ENCODE assay signal across 18 cellular contexts in genomic region chr3:196138927-196139680, GRCh38. TPM values are rescaled to one million over a fixed set of nuclear protein-coding genes. Genes with fewer than 3 reads are reported as not detected.
DNase-seq lines count a peak whose midpoint lies in the region; ATAC-seq and TF ChIP-seq lines count a peak whose summit lies in the region.
"Had no signal": no experiment of that assay in that cellular context is flagged by ENCODE, and none has a peak within 500 bp of the region (broad histone marks: within the 10 kb centered on the region; RNA-seq: fewer than 3 reads in every experiment).

No MANE protein-coding gene starts in this region.

- intact Hi-C loops in Calu3 (cut with micrococcal nuclease; ENCODE audit: unreplicated experiment) = no loop called here

- H3K36me3 Mint-ChIP-seq in mesothelial cell of epicardium (no peaks in the 10 kb centered on the region), Calu3 (ENCODE audit: insufficient read depth, unreplicated experiment) (peaks cover 6% of the 10 kb centered on the region)

- H3K4me3 Mint-ChIP-seq in mesothelial cell of epicardium (no peak overlapping the region), Calu3 (ENCODE audit: low read depth, unreplicated experiment) (no peak overlapping the region)
- H3K4me3 Mint-ChIP-seq: activated CD4-positive, alpha-beta T cell treated with anti-CD3 and anti-CD28 coated beads for 36 hours; activated naive CD8-positive, alpha-beta T cell treated with anti-CD3 and anti-CD28 coated beads, Interleukin-2, amount 10 ng/mL, durations not matched to agents 7 days and 5 days had no signal

- H3K27ac Mint-ChIP-seq in mesothelial cell of epicardium (peak overlapping the region; percentile 94), Calu3 (ENCODE audit: unreplicated experiment) (no peak overlapping the region)
- H3K27ac Mint-ChIP-seq: activated CD4-positive, alpha-beta T cell treated with anti-CD3 and anti-CD28 coated beads for 36 hours; activated naive CD8-positive, alpha-beta T cell treated with anti-CD3 and anti-CD28 coated beads, Interleukin-2, amount 10 ng/mL, durations not matched to agents 7 days and 5 days had no signal

- TF ChIP-seq CTCF in AG10803 (conservative IDR thresholded peaks at IDR 0.05; ENCODE audit: low read length) = no peak
- no peak for TF ChIP-seq CTCF in RWPE1 (conservative IDR thresholded peaks at IDR 0.05; ENCODE audit: low read depth)
- TF ChIP-seq CTCF in fibroblast of mammary gland (conservative IDR thresholded peaks at IDR 0.05; ENCODE audit: control insufficient read depth, insufficient read depth, low read depth, low read length) = no peak
- TF ChIP-seq CTCF in mesothelial cell of epicardium (IDR thresholded peaks at IDR 0.05; ENCODE audit: unreplicated experiment) = no peak
- TF ChIP-seq CTCF in BE2C (IDR thresholded peaks at IDR 0.05; ENCODE audit: low read depth, low read length) = no peak
- no peak for TF ChIP-seq CTCF in Calu3 (IDR thresholded peaks at IDR 0.05; ENCODE audit: unreplicated experiment)
- TF ChIP-seq CTCF in GM20000 (IDR thresholded peaks at IDR 0.05; ENCODE audit: extremely low read depth, missing control alignments) = no peak

- DNase-seq in AG10803 (ENCODE audit: low read depth) (peak; percentile 10), RWPE1 (ENCODE audit: low spot score) (peak; percentile 67), fibroblast of mammary gland (ENCODE audit: low read depth) (peak; percentile 15), mesothelial cell of epicardium (ENCODE audit: low spot score in 2 of 2, unreplicated experiment in 2 of 2) (no peak), BE2C (no peak), Calu3 (no peak), GM20000 (ENCODE audit: low spot score) (no peak)
- DNase-seq: activated CD4-positive, alpha-beta T cell treated with anti-CD3 and anti-CD28 coated beads for 36 hours; activated naive CD8-positive, alpha-beta T cell treated with anti-CD3 and anti-CD28 coated beads, Interleukin-2, amount 10 ng/mL, durations not matched to agents 7 days and 5 days; HCEC 1CT; KBM-7; midbrain; NCI-H526; occipital lobe; spleen; stimulated activated naive CD8-positive, alpha-beta T cell treated with anti-CD3 and anti-CD28 coated beads, Interleukin-15, Interleukin-2, amounts not matched to agents 100 U/mL and 50 U/mL, for 24 hours had no signal

- no peaks in the 10 kb centered on the region; the same call in 1 of the 2 replicates for H3K4me1 ChIP-seq in BE2C

- H3K4me1 Mint-ChIP-seq in mesothelial cell of epicardium (peaks cover 59% of the 10 kb centered on the region), Calu3 (ENCODE audit: low read depth, unreplicated experiment) (peaks cover 24% of the 10 kb centered on the region)

- POLR2A ChIA-PET in RWPE1 (lab: Yijun Ruan, JAX; ENCODE audit: low non-redundant PET) = no interaction called here

- ATAC-seq in GM18511 (IDR thresholded peaks at IDR 0.05; ENCODE audit: unreplicated experiment) = no peak
- ATAC-seq: activated CD4-positive, alpha-beta T cell treated with anti-CD3 and anti-CD28 coated beads for 36 hours; stimulated activated naive CD8-positive, alpha-beta T cell treated with anti-CD3 and anti-CD28 coated beads, Interleukin-15, Interleukin-2, amounts not matched to agents 100 U/mL and 50 U/mL, for 24 hours had no signal

- no peaks in the 10 kb centered on the region for H3K27me3 ChIP-seq in BE2C
- H3K27me3 ChIP-seq: spleen, vagina had no signal

- no peaks in the 10 kb centered on the region for H3K36me3 ChIP-seq in BE2C
- H3K36me3 ChIP-seq: spleen, vagina had no signal

- no peaks in the 10 kb centered on the region for H3K27me3 Mint-ChIP-seq in mesothelial cell of epicardium (ENCODE audit: low read depth)
- no peaks in the 10 kb centered on the region for H3K27me3 Mint-ChIP-seq in Calu3 (ENCODE audit: unreplicated experiment)
- H3K27me3 Mint-ChIP-seq: activated CD4-positive, alpha-beta T cell treated with anti-CD3 and anti-CD28 coated beads for 36 hours; activated naive CD8-positive, alpha-beta T cell treated with anti-CD3 and anti-CD28 coated beads, Interleukin-2, amount 10 ng/mL, durations not matched to agents 7 days and 5 days had no signal

- H3K9me3 Mint-ChIP-seq in mesothelial cell of epicardium (no peaks in the 10 kb centered on the region), Calu3 (ENCODE audit: low read depth, unreplicated experiment) (no peaks in the 10 kb centered on the region)
- H3K9me3 Mint-ChIP-seq: activated naive CD8-positive, alpha-beta T cell treated with anti-CD3 and anti-CD28 coated beads, Interleukin-2, amount 10 ng/mL, durations not matched to agents 7 days and 5 days had no signal

- CTCF ChIA-PET in RWPE1 (lab: Yijun Ruan, JAX) (no interaction called here), Calu3 (lab: Charles Lee) (no interaction called here)

- H3K4me3 ChIP-seq in AG10803 (ENCODE audit: low read length) (no peak overlapping the region), fibroblast of mammary gland (ENCODE audit: control insufficient read depth, low read depth, low read length) (no peak overlapping the region), BE2C (ENCODE audit: low read depth, low read length) (no peak overlapping the region)
- H3K4me3 ChIP-seq: spleen, vagina had no signal

- BruUV-seq in Calu3 (replicated peaks; lab: Mats Ljungman, UMichigan) = no TSS peak

- peak overlapping the region; percentile 83 for H3K27ac ChIP-seq in RWPE1
- H3K27ac ChIP-seq: spleen, vagina had no signal

- H3K9me3 ChIP-seq in BE2C = no peaks in the 10 kb centered on the region
- H3K9me3 ChIP-seq: spleen, vagina had no signal

RNA-seq across cellular contexts. Expression of gene TFRC, which starts 57.2 kb away (rescaled TPM):
- total RNA-seq in mesothelial cell of epicardium (119 to 123 TPM (median 123 TPM) in 3 replicates), Calu3 (2022) (425 and 457 TPM in 2 replicates)
- polyA plus RNA-seq in BE2C (2012; ENCODE audit: insufficient read depth, insufficient read length, low read depth) = 102 TPM

Comparison
In these comparisons a context has a peak if more than half of its experiments do, and no peak if none do; other contexts are left out.
1. DNase-seq: peak in AG10803 (single experiment), RWPE1 (single experiment) and fibroblast of mammary gland (single experiment); none in mesothelial cell of epicardium (0 of 2), BE2C (single experiment), Calu3 (single experiment) and GM20000 (single experiment).